Comparison of ENCODE assay signal across 13 cellular contexts in the genomic region with DNA sequence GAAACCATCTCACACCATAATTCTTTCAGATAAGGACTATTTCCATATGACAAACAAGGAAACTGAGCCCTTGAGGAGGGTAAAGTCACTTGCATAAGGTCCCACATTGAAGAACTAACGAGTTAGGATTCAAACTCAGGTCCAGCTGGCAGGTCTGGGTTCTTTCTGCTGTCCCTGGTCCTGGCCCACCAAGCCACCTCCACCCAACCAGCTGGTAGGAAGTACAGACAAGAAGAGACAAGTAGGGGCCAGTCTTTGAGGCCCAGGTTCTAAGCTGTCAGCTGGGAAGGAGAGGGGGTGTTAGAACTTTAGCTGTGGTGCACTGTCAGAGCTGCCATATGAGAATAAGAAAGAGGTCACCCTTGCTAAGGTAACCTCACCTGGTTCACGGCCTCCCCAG.
A peak's percentile ranks its signal among the peaks of the same experiment; 100 is the strongest.
DNase-seq lines count a peak whose midpoint lies in the region; ATAC-seq and TF ChIP-seq lines count a peak whose summit lies in the region.
"Had no signal": no experiment of that assay in that cellular context is flagged by ENCODE, and none has a peak within 500 bp of the region (broad histone marks: within the 10 kb centered on the region; RNA-seq: fewer than 3 reads in every experiment).

No MANE protein-coding gene starts in this region.

- POLR2A ChIA-PET in HEK293 (lab: Yijun Ruan, JAX) = no interaction called here

- no peak overlapping the region for H3K27ac ChIP-seq in HEK293 (ENCODE audit: extremely low read depth, low read depth, low read length)
- H3K27ac ChIP-seq in coronary artery = peak overlapping the region; percentile 50 to 80
- H3K27ac ChIP-seq in mesodermal cell (ENCODE audit: low read depth, low read length, severe bottlenecking) = peak overlapping the region; percentile 10

- 91 to 93% methylated on average over 1 to 2 of the region's 2 CpGs for WGBS in mesodermal cell (ENCODE audit: insufficient coverage in 2 of 2), 2 experiments

- H3K9me3 ChIP-seq in HEK293 (ENCODE audit: control insufficient read depth, insufficient read depth, low read depth, low read length) (no peaks in the 10 kb centered on the region), mesodermal cell (ENCODE audit: control insufficient read depth, low read length) (no peaks in the 10 kb centered on the region)

- ATAC-seq in GM19328 (IDR thresholded peaks at IDR 0.05; ENCODE audit: unreplicated experiment) = no peak

- no peak for DNase-seq in coronary artery (ENCODE audit: low spot score)
- DNase-seq in activated CD4-positive, alpha-beta T cell treated with anti-CD3 and anti-CD28 coated beads, Interleukin-2, amount 50 U/mL, for 1 hour = no peak
- no peak for DNase-seq in activated CD4-positive, alpha-beta T cell treated with anti-CD3 and anti-CD28 coated beads, Interleukin-2, amount 50 U/mL, for 4 hours
- DNase-seq: C1 segment of cervical spinal cord; Calu3; CD4-positive, alpha-beta T cell; DMS 273 treated with DMSO at 0.1 percent for 48 hours; H9 had no signal

- no peaks in the 10 kb centered on the region for H3K36me3 ChIP-seq in HEK293 (ENCODE audit: control insufficient read depth in 2 of 2, insufficient read depth in 1 of 2, low read length in 2 of 2)
- H3K36me3 ChIP-seq in mesodermal cell (ENCODE audit: control insufficient read depth, insufficient read depth, low read length) = no peaks in the 10 kb centered on the region

- no peaks in the 10 kb centered on the region for H3K4me1 ChIP-seq in HEK293 (ENCODE audit: control insufficient read depth, insufficient read depth, low read length)
- peaks cover 42% of the 10 kb centered on the region for H3K4me1 ChIP-seq in mesodermal cell (ENCODE audit: control insufficient read depth, insufficient read depth, low read length, poor library complexity, severe bottlenecking)

- TF ChIP-seq CTCF in HEK293 (tag by site-specific recombination; IDR thresholded peaks at IDR 0.05) = no peak
- no peak for TF ChIP-seq CTCF in coronary artery (IDR thresholded peaks at IDR 0.05)

- CTCF ChIA-PET in HEK293 (lab: Yijun Ruan, JAX) = no interaction called here

- H3K4me3 ChIP-seq in HEK293 (ENCODE audit: low read depth, low read length) (no peak overlapping the region), coronary artery (no peak overlapping the region), mesodermal cell (ENCODE audit: extremely low read depth, insufficient read depth, low read length, poor library complexity, severe bottlenecking) (no peak overlapping the region)
- H3K4me3 ChIP-seq: GM23338 had no signal

TF ChIP-seq in HEK293, 187 proteins besides CTCF, POLR2A, EP300 and RAD21:
- no peak for TF ChIP-seq ZNF473 (tag by site-specific recombination; IDR thresholded peaks at IDR 0.05)
- TF ChIP-seq REST (tag by site-specific recombination; IDR thresholded peaks at IDR 0.05) = peak; percentile 88

TF ChIP-seq in PFSK-1, 5 proteins besides CTCF, POLR2A, EP300 and RAD21:
- TF ChIP-seq REST (IDR thresholded peaks at IDR 0.05; ENCODE audit: insufficient read depth in 1 of 2, low read depth in 2 of 2, low read length in 2 of 2) (peak; percentile 36 to 85; a peak in 2 of 4 replicates), SIN3A (IDR thresholded peaks at IDR 0.05; ENCODE audit: borderline replicate concordance, insufficient read depth, low read length) (no peak)
